Comparison of ENCODE assay signal across 10 cellular contexts in genomic region chr10:69338547-69339450, GRCh38.
A peak's percentile ranks its signal among the peaks of the same experiment; 100 is the strongest.
DNase-seq lines count a peak whose midpoint lies in the region; ATAC-seq and TF ChIP-seq lines count a peak whose summit lies in the region.
"Had no signal": no experiment of that assay in that cellular context is flagged by ENCODE, and none has a peak within 500 bp of the region (broad histone marks: within the 10 kb centered on the region; RNA-seq: fewer than 3 reads in every experiment).

No MANE protein-coding gene starts in this region.

- peaks cover 49% of the 10 kb centered on the region for H3K4me1 Mint-ChIP-seq in T-helper 17 cell

- H3K27me3 Mint-ChIP-seq in T-helper 17 cell = no peaks in the 10 kb centered on the region

- H3K4me1 ChIP-seq in foreskin keratinocyte (peaks cover 43% of the 10 kb centered on the region), skeletal muscle tissue (ENCODE audit: control insufficient read depth in 3 of 3, insufficient read depth in 3 of 3, low read length in 3 of 3) (peaks cover 50 to 69% (median 56%) of the 10 kb centered on the region in 3 donors)

- peak overlapping the region; percentile 57 for H3K27ac ChIP-seq in foreskin keratinocyte
- H3K27ac ChIP-seq in skeletal muscle tissue (ENCODE audit: low read depth, low read length) = peak overlapping the region; percentile 26

- H3K9ac ChIP-seq in skeletal muscle tissue (ENCODE audit: low read depth in 1 of 3, low read length in 3 of 3) = peak overlapping the region in 1 of 3 donors; percentile 54

- TF ChIP-seq CTCF in foreskin keratinocyte (conservative IDR thresholded peaks at IDR 0.05) = no peak

- H3K36me3 ChIP-seq in skeletal muscle tissue (ENCODE audit: control insufficient read depth in 3 of 3, insufficient read depth in 3 of 3, low read length in 3 of 3) = peaks cover 0 to 4% (median under 1%) of the 10 kb centered on the region in 3 donors
- H3K36me3 ChIP-seq: HAP-1 had no signal

- H3K27ac Mint-ChIP-seq in T-helper 17 cell = peak overlapping the region; percentile 87

- peak; percentile 9 for DNase-seq in DMS79 treated with DMSO at 0.1 percent for 48 hours (lab: John Stamatoyannopoulos, UW)
- no peak for DNase-seq in DMS79 (lab: John Stamatoyannopoulos, UW)
- DNase-seq in T-helper 17 cell = no peak
- DNase-seq in foreskin keratinocyte = peak in 1 of 2 donors; percentile 25
- no peak for DNase-seq in OCI-M2 (lab: John Stamatoyannopoulos, UW; ENCODE audit: unreplicated experiment)
- DNase-seq in NCI-H2171 (lab: John Stamatoyannopoulos, UW) = no peak
- DNase-seq: KG1 had no signal

- H3K4me3 ChIP-seq in skeletal muscle tissue (ENCODE audit: low read length in 3 of 3) = peak overlapping the region in 2 of 3 donors; percentile 7 to 26
- H3K4me3 ChIP-seq: HAP-1 had no signal

- H3K27me3 ChIP-seq in foreskin keratinocyte (no peaks in the 10 kb centered on the region), skeletal muscle tissue (ENCODE audit: control insufficient read depth in 3 of 3, insufficient read depth in 3 of 3, low read length in 3 of 3) (no peaks in the 10 kb centered on the region)

- H3K9me3 ChIP-seq in T-helper 17 cell (ENCODE audit: control insufficient read depth, low read length, poor library complexity, severe bottlenecking) = no peaks in the 10 kb centered on the region
- no peaks in the 10 kb centered on the region for H3K9me3 ChIP-seq in skeletal muscle tissue (ENCODE audit: control insufficient read depth in 3 of 3, low read length in 3 of 3)
- H3K9me3 ChIP-seq: HAP-1 had no signal

- ATAC-seq in T-helper 17 cell (no peak), foreskin keratinocyte (no peak), HG02938 (IDR thresholded peaks at IDR 0.05; ENCODE audit: unreplicated experiment) (no peak)

- no peaks in the 10 kb centered on the region for H3K36me3 Mint-ChIP-seq in T-helper 17 cell (ENCODE audit: low read depth)

- no peak overlapping the region for H3K4me3 Mint-ChIP-seq in T-helper 17 cell
